10 cellular contexts compared by ENCODE assay signal in the genomic region with DNA sequence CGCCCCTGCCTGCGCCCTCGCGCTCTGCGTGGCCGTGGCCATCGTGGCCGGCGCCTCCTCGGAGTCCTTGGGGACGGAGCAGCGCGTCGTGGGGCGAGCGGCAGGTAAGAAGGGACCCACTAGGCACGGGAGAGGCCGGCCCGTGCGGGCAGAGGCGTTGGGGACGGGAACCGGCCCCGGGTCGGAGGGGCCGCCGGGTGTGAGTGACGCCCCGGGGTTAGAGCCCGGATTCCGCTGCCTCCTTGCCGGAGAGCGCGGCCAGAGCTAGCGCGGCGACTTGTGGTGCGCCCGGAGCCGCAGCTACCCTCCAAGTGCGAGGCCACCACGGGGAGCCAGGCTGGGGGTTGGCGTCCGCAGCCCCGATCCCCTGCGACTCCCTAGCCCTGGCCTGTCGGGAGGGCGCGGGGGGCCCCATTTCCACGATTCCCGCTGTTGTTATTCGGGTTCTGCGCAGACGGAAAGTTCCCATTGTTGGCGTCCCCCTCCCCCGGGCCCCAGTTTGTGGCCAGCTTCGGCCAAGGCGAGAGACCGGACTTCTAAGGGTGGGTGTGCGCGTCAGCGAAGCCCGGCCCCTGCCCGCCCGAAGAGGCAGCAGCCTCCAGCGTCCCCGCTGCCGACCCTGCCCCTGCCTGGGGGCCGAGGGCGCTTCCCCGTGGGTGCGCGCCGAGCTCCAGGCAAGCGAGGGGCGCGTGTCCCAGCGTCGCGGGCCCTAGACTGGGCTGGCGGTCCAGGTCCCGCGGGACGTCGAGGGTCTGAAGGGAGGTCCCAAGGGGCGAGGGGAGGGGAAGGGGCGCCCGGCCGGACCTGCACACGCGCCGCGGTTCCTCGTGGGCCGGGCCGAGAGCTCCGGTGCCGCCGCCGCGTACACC. TPM values are rescaled to one million over a fixed set of nuclear protein-coding genes. Genes with fewer than 3 reads are reported as not detected.
A peak's percentile ranks its signal among the peaks of the same experiment; 100 is the strongest.
DNase-seq lines count a peak whose midpoint lies in the region; ATAC-seq and TF ChIP-seq lines count a peak whose summit lies in the region.
"Had no signal": no experiment of that assay in that cellular context is flagged by ENCODE, and none has a peak within 500 bp of the region (broad histone marks: within the 10 kb centered on the region; RNA-seq: fewer than 3 reads in every experiment).

No MANE protein-coding gene starts in this region.

- TF ChIP-seq EP300 in upper lobe of left lung (IDR thresholded peaks at IDR 0.05) = no peak

- no peak for ATAC-seq in activated CD8-positive, alpha-beta memory T cell treated with anti-CD3 and anti-CD28 coated beads, Interleukin-2, amount 10 ng/mL, durations not matched to agents 7 days and 5 days
- ATAC-seq in left lung (peak; percentile 6), upper lobe of left lung (ENCODE audit: low FRiP score in 2 of 2) (no peak), GM19455 (IDR thresholded peaks at IDR 0.05; ENCODE audit: unreplicated experiment) (no peak), HG03108 (IDR thresholded peaks at IDR 0.05; ENCODE audit: unreplicated experiment) (no peak)

- DNase-seq in activated CD8-positive, alpha-beta memory T cell treated with anti-CD3 and anti-CD28 coated beads for 24 hours = peak; percentile 66
- no peak for DNase-seq in activated CD8-positive, alpha-beta memory T cell treated with anti-CD3 and anti-CD28 coated beads, Interleukin-2, amount 10 ng/mL, durations not matched to agents 7 days and 5 days
- DNase-seq in astrocyte of the cerebellum (ENCODE audit: low read depth) = no peak
- DNase-seq in left lung = no peak
- DNase-seq in upper lobe of left lung = peak in 1 of 2 donors; percentile 87
- DNase-seq in KG1 (lab: John Stamatoyannopoulos, UW) = no peak

- H3K27me3 ChIP-seq in left lung (peaks cover 24 to 81% of the 10 kb centered on the region in 2 donors), upper lobe of left lung (peaks cover 0 to 23% (median 14%) of the 10 kb centered on the region in 4 donors)

- H3K4me1 Mint-ChIP-seq in activated CD8-positive, alpha-beta memory T cell treated with anti-CD3 and anti-CD28 coated beads, Interleukin-2, amount 10 ng/mL, durations not matched to agents 7 days and 5 days = peaks cover 2% of the 10 kb centered on the region

- H3K4me3 Mint-ChIP-seq in activated CD8-positive, alpha-beta memory T cell treated with anti-CD3 and anti-CD28 coated beads, Interleukin-2, amount 10 ng/mL, durations not matched to agents 7 days and 5 days = no peak overlapping the region
- H3K4me3 Mint-ChIP-seq: activated CD4-positive, alpha-beta memory T cell treated with anti-CD3 and anti-CD28 coated beads for 36 hours had no signal

- intact Hi-C loops in left lung (cut with DNase I) = no loop called here

- TF ChIP-seq CTCF in astrocyte of the cerebellum (IDR thresholded peaks at IDR 0.05; ENCODE audit: low read depth, low read length, missing control alignments) (no peak), left lung (IDR thresholded peaks at IDR 0.05) (no peak), upper lobe of left lung (IDR thresholded peaks at IDR 0.05) (no peak)

- H3K9me3 ChIP-seq in left lung (no peaks in the 10 kb centered on the region), upper lobe of left lung (no peaks in the 10 kb centered on the region)

- CTCF ChIA-PET in activated CD8-positive, alpha-beta memory T cell treated with anti-CD3 and anti-CD28 coated beads, Interleukin-2, amount 10 ng/mL, durations not matched to agents 7 days and 5 days (lab: Charles Lee) = interaction anchor here (0.8 to 1.3 kb wide), 3 partner anchors 15 to 105 kb away, joined by 3 to 5 read pairs (median 4); no protein-coding TSS in a partner anchor

- in situ Hi-C loops in astrocyte of the cerebellum (cut with HindIII; ENCODE audit: low sequenced_read_pairs) = no loop called here

- no peaks in the 10 kb centered on the region for H3K36me3 Mint-ChIP-seq in activated CD8-positive, alpha-beta memory T cell treated with anti-CD3 and anti-CD28 coated beads, Interleukin-2, amount 10 ng/mL, durations not matched to agents 7 days and 5 days
- H3K36me3 Mint-ChIP-seq: activated CD4-positive, alpha-beta memory T cell treated with anti-CD3 and anti-CD28 coated beads for 36 hours had no signal

- H3K4me3 ChIP-seq in astrocyte of the cerebellum (ENCODE audit: low read depth, low read length) (peak overlapping the region; percentile 35), left lung (peak overlapping the region; percentile 19 to 43), upper lobe of left lung (peak overlapping the region; percentile 8 to 70 (median 62))

- H3K27ac Mint-ChIP-seq in activated CD8-positive, alpha-beta memory T cell treated with anti-CD3 and anti-CD28 coated beads, Interleukin-2, amount 10 ng/mL, durations not matched to agents 7 days and 5 days = no peak overlapping the region
- H3K27ac Mint-ChIP-seq: activated CD4-positive, alpha-beta memory T cell treated with anti-CD3 and anti-CD28 coated beads for 36 hours had no signal

- TF ChIP-seq POLR2A in upper lobe of left lung (IDR thresholded peaks at IDR 0.05) = peak in 1 of 4 donors; percentile 5

- H3K36me3 ChIP-seq in left lung = no peaks in the 10 kb centered on the region
- no peaks in the 10 kb centered on the region for H3K36me3 ChIP-seq in upper lobe of left lung

- WGBS in upper lobe of left lung, 2 donors = 0 to 1% methylated on average over 1 to 22 of the region's 101 CpGs

- H3K27ac ChIP-seq in left lung = no peak overlapping the region
- H3K27ac ChIP-seq in upper lobe of left lung = peak overlapping the region in 3 of 4 donors; percentile 10 to 73 (median 36)

- H3K27me3 Mint-ChIP-seq in activated CD8-positive, alpha-beta memory T cell treated with anti-CD3 and anti-CD28 coated beads, Interleukin-2, amount 10 ng/mL, durations not matched to agents 7 days and 5 days = peaks cover 34% of the 10 kb centered on the region

- H3K4me1 ChIP-seq in left lung = peaks cover 11 to 23% of the 10 kb centered on the region in 2 donors
- H3K4me1 ChIP-seq in upper lobe of left lung = peaks cover 24 to 43% (median 33%) of the 10 kb centered on the region in 4 donors

- H3K9me3 Mint-ChIP-seq in activated CD8-positive, alpha-beta memory T cell treated with anti-CD3 and anti-CD28 coated beads, Interleukin-2, amount 10 ng/mL, durations not matched to agents 7 days and 5 days (ENCODE audit: low read depth) = no peaks in the 10 kb centered on the region
- H3K9me3 Mint-ChIP-seq: activated CD4-positive, alpha-beta memory T cell treated with anti-CD3 and anti-CD28 coated beads for 36 hours had no signal

RNA-seq across cellular contexts. Expression of a gene that starts 1.1 kb away (rescaled TPM):
- under 1 TPM; 0.15 to 0.21 TPM for total RNA-seq in activated CD8-positive, alpha-beta memory T cell treated with anti-CD3 and anti-CD28 coated beads, Interleukin-2, amount 10 ng/mL, durations not matched to agents 7 days and 5 days
- total RNA-seq in left lung = 10 to 100 TPM; 10.8 to 13.5 TPM
- 10 to 100 TPM; 18.5 to 92.2 (median 24.4) TPM for total RNA-seq in upper lobe of left lung
- total RNA-seq: myocyte had no signal

Comparison
In these comparisons a context has a peak if more than half of its experiments do, and no peak if none do; other contexts are left out.
1. H3K27ac ChIP-seq: peak in upper lobe of left lung (3 of 4); none in left lung (0 of 2).
2. RNA of a gene that starts 1.1 kb away (total RNA-seq): 18.5 to 92.2 TPM in upper lobe of left lung and 10.8 to 13.5 TPM in left lung; 0.15 to 0.21 TPM in activated CD8-positive, alpha-beta memory T cell treated with anti-CD3 and anti-CD28 coated beads, Interleukin-2, amount 10 ng/mL, durations not matched to agents 7 days and 5 days; every median in the first group is over 4 times any median in the second.
3. Peak in every context shown above with its lines, with median percentiles within 50 percentile points of each other: H3K4me3 ChIP-seq.